In the genomic region with DNA sequence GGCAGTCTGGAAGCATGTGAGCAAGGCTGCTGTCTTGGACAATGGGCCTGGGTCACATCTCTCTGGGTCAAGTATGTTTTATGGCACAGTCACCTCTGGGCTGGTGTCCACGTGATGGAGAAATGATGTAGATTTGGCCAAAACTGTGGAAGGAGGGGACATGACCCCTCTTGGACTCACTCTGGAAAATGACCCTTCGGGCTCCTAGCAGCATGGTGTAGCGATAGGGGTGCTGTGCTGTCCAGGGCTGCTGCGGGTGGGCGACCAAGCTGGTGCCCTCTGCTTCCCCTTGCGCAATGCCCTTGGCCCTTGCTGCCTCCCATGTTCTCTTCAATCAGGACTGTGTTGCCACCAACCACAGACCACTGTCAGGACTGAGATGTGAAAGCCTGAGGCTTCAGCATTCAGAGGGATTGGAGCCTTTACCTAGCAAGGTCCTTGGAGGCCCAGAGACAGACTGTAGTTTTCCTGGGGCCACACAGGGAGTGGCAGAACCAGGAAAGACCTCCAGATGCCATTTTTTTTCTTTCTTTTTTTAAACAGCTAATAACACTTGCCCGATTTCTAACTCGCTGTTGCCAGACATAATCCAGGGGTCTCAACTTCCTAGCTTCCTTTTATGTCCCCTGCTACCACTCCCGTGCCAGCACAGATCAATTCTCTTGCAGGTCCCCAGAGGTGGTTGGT, we compare ENCODE assay signal across 10 cellular contexts. TPM values are rescaled to one million over a fixed set of nuclear protein-coding genes. Genes with fewer than 3 reads are reported as not detected.
DNase-seq lines count a peak whose midpoint lies in the region; ATAC-seq and TF ChIP-seq lines count a peak whose summit lies in the region.
"Had no signal": no experiment of that assay in that cellular context is flagged by ENCODE, and none has a peak within 500 bp of the region (broad histone marks: within the 10 kb centered on the region; RNA-seq: fewer than 3 reads in every experiment).

No MANE protein-coding gene starts in this region.

- H3K79me1 ChIP-seq in H9 (ENCODE audit: insufficient read depth, low read depth, low read length, poor library complexity, severe bottlenecking): no peaks in the 10 kb centered on the region

- H4K91ac ChIP-seq in H9 (ENCODE audit: insufficient read length, low read depth, low read length): no peak overlapping the region

- in situ Hi-C loops in brain microvascular endothelial cell (cut with HindIII; ENCODE audit: low pct_ligation_motif_present, low sequenced_read_pairs): no loop called here

- peaks cover 29% of the 10 kb centered on the region for H3K27me3 Mint-ChIP-seq in H9 (ENCODE audit: low read depth)

- H2BK12ac ChIP-seq in H9 (ENCODE audit: insufficient read length, low read depth, low read length): no peak overlapping the region

- H3K4ac ChIP-seq in H9 (ENCODE audit: low read depth, low read length): no peak overlapping the region

- no peak overlapping the region for H3K4me3 Mint-ChIP-seq in H9
- H3K4me3 Mint-ChIP-seq: CD8-positive, alpha-beta T cell had no signal

- intact Hi-C loops in upper lobe of right lung (cut with DNase I): loop anchor here (10.0 kb wide), 1 partner anchor 215 kb away; no protein-coding TSS in a partner anchor

- peaks cover 0 to 34% (median 28%) of the 10 kb centered on the region in 3 experiments; a peak in 4 of 7 replicates for H3K36me3 Mint-ChIP-seq in H9 (ENCODE audit: insufficient read depth in 1 of 3, low read depth in 3 of 3)
- H3K36me3 Mint-ChIP-seq: CD8-positive, alpha-beta T cell had no signal

- no peak overlapping the region for H2BK15ac ChIP-seq in H9 (ENCODE audit: low read depth, low read length)

- H2BK5ac ChIP-seq in H9 (ENCODE audit: insufficient read length, low read length): no peak overlapping the region

- no peaks in the 10 kb centered on the region for H3K79me2 ChIP-seq in H9 (ENCODE audit: insufficient read depth, low read length)
- H3K79me2 ChIP-seq in SK-N-SH (ENCODE audit: insufficient read depth): no peaks in the 10 kb centered on the region

- H3K9ac ChIP-seq in H9 (ENCODE audit: extremely low read depth, insufficient read length, low read length) (no peak overlapping the region), SK-N-SH (no peak overlapping the region)

- TF ChIP-seq CTCF in H9 (conservative IDR thresholded peaks at IDR 0.05) (no peak), SK-N-SH (IDR thresholded peaks at IDR 0.05) (no peak), fibroblast of villous mesenchyme (IDR thresholded peaks at IDR 0.05; ENCODE audit: insufficient read depth, low read depth, low read length) (no peak), retinal pigment epithelial cell (conservative IDR thresholded peaks at IDR 0.05; ENCODE audit: low read depth, low read length) (no peak), brain microvascular endothelial cell (IDR thresholded peaks at IDR 0.05; ENCODE audit: low read depth, low read length, missing control alignments) (no peak), upper lobe of right lung (IDR thresholded peaks at IDR 0.05) (no peak)

- no peak overlapping the region for H4K8ac ChIP-seq in H9 (replicated peaks; ENCODE audit: insufficient read length, low read depth, low read length)

- H3T11ph ChIP-seq in H9 (ENCODE audit: low read length): no peak overlapping the region

- no peak overlapping the region for H3K23ac ChIP-seq in H9 (ENCODE audit: insufficient read length, low read depth, low read length)

- H4K5ac ChIP-seq in H9 (ENCODE audit: insufficient read length, low read depth, low read length): no peak overlapping the region

- H3K27ac Mint-ChIP-seq in H9: peak overlapping the region; percentile 68 to 81 (median 77); a peak in 3 of 7 replicates
- H3K27ac Mint-ChIP-seq: CD8-positive, alpha-beta T cell had no signal

- H3K36me3 ChIP-seq in SK-N-SH (replicated peaks in 1 of 2; ENCODE audit: control insufficient read depth in 1 of 2, insufficient read depth in 2 of 2, low read length in 1 of 2): no peaks in the 10 kb centered on the region
- no peaks in the 10 kb centered on the region for H3K36me3 ChIP-seq in brain microvascular endothelial cell (replicated peaks)
- H3K36me3 ChIP-seq in upper lobe of right lung: no peaks in the 10 kb centered on the region

- no peaks in the 10 kb centered on the region for H3K9me2 ChIP-seq in SK-N-SH

- H3K27ac ChIP-seq in H9 (ENCODE audit: insufficient read length, low read depth, low read length) (no peak overlapping the region), SK-N-SH (ENCODE audit: low read depth in 2 of 2, low read length in 1 of 2) (no peak overlapping the region), brain microvascular endothelial cell (no peak overlapping the region), upper lobe of right lung (no peak overlapping the region)

- H3K56ac ChIP-seq in H9 (ENCODE audit: insufficient read length, low read depth, low read length): no peak overlapping the region

- CTCF ChIA-PET in SK-N-SH (lab: Yijun Ruan, JAX): interaction anchor here (0.6 to 8.6 kb wide), 54 partner anchors 10 to 674 kb away, joined by 3 to 69 read pairs (median 4); a partner anchor contains a TSS

- H3K4me2 ChIP-seq in H9 (ENCODE audit: insufficient read depth, insufficient read length, low read length) (no peak overlapping the region), SK-N-SH (0 out of 2 replicates have a peak overlapping the region, but pooled peaks have one; percentile 49)

- no peak overlapping the region for H2BK120ac ChIP-seq in H9 (ENCODE audit: low read depth, low read length, poor library complexity, severe bottlenecking)

- no peak overlapping the region for H2AK5ac ChIP-seq in H9 (ENCODE audit: insufficient read length, low read length)

- H4K20me1 ChIP-seq in H9 (ENCODE audit: control insufficient read depth, insufficient read depth, insufficient read length): no peaks in the 10 kb centered on the region
- H4K20me1 ChIP-seq in SK-N-SH (ENCODE audit: insufficient read depth): no peaks in the 10 kb centered on the region

- no peak overlapping the region for H3K14ac ChIP-seq in H9 (ENCODE audit: insufficient read depth, low read length)

- H3K27me3 ChIP-seq in H9 (ENCODE audit: insufficient read depth, low read length) (peaks cover 18% of the 10 kb centered on the region; the same call in 1 of the 2 replicates), SK-N-SH (ENCODE audit: insufficient read depth) (peaks cover 15% of the 10 kb centered on the region), brain microvascular endothelial cell (replicated peaks) (peaks cover 12% of the 10 kb centered on the region), upper lobe of right lung (peaks cover 31% of the 10 kb centered on the region)

- H2AFZ ChIP-seq in H9 (ENCODE audit: low read length) (no peak overlapping the region), SK-N-SH (ENCODE audit: low read depth) (peak overlapping the region; percentile 49; the same call in 1 of the 2 replicates)

- no peak overlapping the region for H3K18ac ChIP-seq in H9 (ENCODE audit: insufficient read length, low read depth, low read length)

- no CpG with 5 or more reads among the region's 9 CpGs for whole genome bisulfite sequencing in H9 (ENCODE audit: extremely low coverage, insufficient read length, low lambda C conversion rate)
- 59% methylated on average over 9 of the region's 9 CpGs for WGBS in SK-N-SH (ENCODE audit: low lambda C conversion rate)

- TF ChIP-seq RAD21 in SK-N-SH (IDR thresholded peaks at IDR 0.05; ENCODE audit: low read length): no peak

- no peak for TF ChIP-seq EP300 in SK-N-SH (IDR thresholded peaks at IDR 0.05; ENCODE audit: borderline replicate concordance in 1 of 2, low read depth in 1 of 2, low read length in 1 of 2)

- peaks cover 0 to 3% of the 10 kb centered on the region in 2 experiments; a peak in 1 of 5 replicates for H3K9me3 Mint-ChIP-seq in H9
- H3K9me3 Mint-ChIP-seq: CD8-positive, alpha-beta T cell had no signal

- H3K4me1 ChIP-seq in H9 (ENCODE audit: insufficient read depth, low read length) (no peaks in the 10 kb centered on the region), SK-N-SH (ENCODE audit: control insufficient read depth in 1 of 2, insufficient read depth in 2 of 2, low read depth in 1 of 2, low read length in 1 of 2) (peaks cover 0 to 12% of the 10 kb centered on the region in 2 experiments; a peak in 1 of 4 replicates), upper lobe of right lung (peaks cover 7% of the 10 kb centered on the region)

- no peak for DNase-seq in H9
- no peak for DNase-seq in SK-N-SH
- DNase-seq in fibroblast of villous mesenchyme (ENCODE audit: low read depth): no peak
- DNase-seq in retinal pigment epithelial cell (ENCODE audit: low read depth): no peak
- no peak for DNase-seq in brain microvascular endothelial cell
- no peak for DNase-seq in upper lobe of right lung
- no peak for DNase-seq in AG08395 (ENCODE audit: low spot score)
- DNase-seq: NCI-H524 treated with DMSO at 0.1 percent for 48 hours had no signal

- H3K9me3 ChIP-seq in H9 (ENCODE audit: control insufficient read depth, low read depth, low read length) (no peaks in the 10 kb centered on the region), SK-N-SH (no peaks in the 10 kb centered on the region), upper lobe of right lung (no peaks in the 10 kb centered on the region)

- peaks cover 4% of the 10 kb centered on the region for H3F3A ChIP-seq in SK-N-SH (replicated peaks; ENCODE audit: insufficient read depth)

- H2BK20ac ChIP-seq in H9 (ENCODE audit: low read depth, low read length, poor library complexity, severe bottlenecking): no peak overlapping the region

- POLR2A ChIA-PET in SK-N-SH (lab: Yijun Ruan, JAX): no interaction called here

- H3K23me2 ChIP-seq in H9 (ENCODE audit: insufficient read length, low read depth, low read length, poor library complexity, severe bottlenecking): peaks cover 6% of the 10 kb centered on the region

- no peak for ATAC-seq in upper lobe of right lung
- no peak for ATAC-seq in GM18907 (IDR thresholded peaks at IDR 0.05; ENCODE audit: unreplicated experiment)
- ATAC-seq: CD8-positive, alpha-beta T cell had no signal

- H3K4me3 ChIP-seq in SK-N-SH (ENCODE audit: low read depth in 2 of 2, low read length in 1 of 2): peak overlapping the region; percentile 15 to 42; a peak in 2 of 4 replicates
- peak overlapping the region; percentile 28 for H3K4me3 ChIP-seq in fibroblast of villous mesenchyme (ENCODE audit: low read depth, low read length)
- H3K4me3 ChIP-seq in retinal pigment epithelial cell (ENCODE audit: low read length): peak overlapping the region; percentile 12
- H3K4me3 ChIP-seq in brain microvascular endothelial cell (ENCODE audit: low read depth, low read length): no peak overlapping the region
- H3K4me3 ChIP-seq in upper lobe of right lung: no peak overlapping the region

- peaks cover 30 to 34% of the 10 kb centered on the region in 2 experiments for H3K4me1 Mint-ChIP-seq in H9

RNA-seq across cellular contexts. Expression of a gene that starts 6.1 kb away (rescaled TPM):
- total RNA-seq in H9 (2021) (70.4 and 72.1 TPM in 2 replicates), fibroblast of villous mesenchyme (under 0.01 TPM in 1 of 2 replicates, not detected in the other), upper lobe of right lung (not detected)
- polyA plus RNA-seq in SK-N-SH (2012; rRNA removed): not detected in 2 replicates
- not detected in 2 replicates for polyA plus RNA-seq in SK-N-SH (2012; cell fraction: cytosol; rRNA removed)
- 0.11 TPM in 1 of 2 replicates, not detected in the other for polyA plus RNA-seq in SK-N-SH (2012; cell fraction: nucleus; rRNA removed)
- total RNA-seq: CD8-positive, alpha-beta T cell had no signal

RNA-seq across cellular contexts. Expression of a gene that starts 19.2 kb away (rescaled TPM):
- total RNA-seq in H9 (2021) (0.42 and 0.79 TPM in 2 replicates), fibroblast of villous mesenchyme (not detected in 2 replicates), upper lobe of right lung (0.35 TPM)
- not detected in 2 replicates for polyA plus RNA-seq in SK-N-SH (2012; rRNA removed)
- polyA plus RNA-seq in SK-N-SH (2012; cell fraction: cytosol; rRNA removed): not detected in 2 replicates
- polyA plus RNA-seq in SK-N-SH (2012; cell fraction: nucleus; rRNA removed): not detected in 2 replicates

Comparison
In these comparisons a context has a peak if more than half of its experiments do, and no peak if none do; other contexts are left out.
1. H3K4me3 ChIP-seq: peak in SK-N-SH (2 of 2), fibroblast of villous mesenchyme (single experiment) and retinal pigment epithelial cell (single experiment); none in brain microvascular endothelial cell (single experiment) and upper lobe of right lung (single experiment).
2. RNA of a gene that starts 6.1 kb away (total RNA-seq): 70.4 to 72.1 TPM in H9; not detected in upper lobe of right lung (single experiment) and under 0.01 TPM in fibroblast of villous mesenchyme; every median in the first group is over 10 times any median in the second.